In the genomic region with DNA sequence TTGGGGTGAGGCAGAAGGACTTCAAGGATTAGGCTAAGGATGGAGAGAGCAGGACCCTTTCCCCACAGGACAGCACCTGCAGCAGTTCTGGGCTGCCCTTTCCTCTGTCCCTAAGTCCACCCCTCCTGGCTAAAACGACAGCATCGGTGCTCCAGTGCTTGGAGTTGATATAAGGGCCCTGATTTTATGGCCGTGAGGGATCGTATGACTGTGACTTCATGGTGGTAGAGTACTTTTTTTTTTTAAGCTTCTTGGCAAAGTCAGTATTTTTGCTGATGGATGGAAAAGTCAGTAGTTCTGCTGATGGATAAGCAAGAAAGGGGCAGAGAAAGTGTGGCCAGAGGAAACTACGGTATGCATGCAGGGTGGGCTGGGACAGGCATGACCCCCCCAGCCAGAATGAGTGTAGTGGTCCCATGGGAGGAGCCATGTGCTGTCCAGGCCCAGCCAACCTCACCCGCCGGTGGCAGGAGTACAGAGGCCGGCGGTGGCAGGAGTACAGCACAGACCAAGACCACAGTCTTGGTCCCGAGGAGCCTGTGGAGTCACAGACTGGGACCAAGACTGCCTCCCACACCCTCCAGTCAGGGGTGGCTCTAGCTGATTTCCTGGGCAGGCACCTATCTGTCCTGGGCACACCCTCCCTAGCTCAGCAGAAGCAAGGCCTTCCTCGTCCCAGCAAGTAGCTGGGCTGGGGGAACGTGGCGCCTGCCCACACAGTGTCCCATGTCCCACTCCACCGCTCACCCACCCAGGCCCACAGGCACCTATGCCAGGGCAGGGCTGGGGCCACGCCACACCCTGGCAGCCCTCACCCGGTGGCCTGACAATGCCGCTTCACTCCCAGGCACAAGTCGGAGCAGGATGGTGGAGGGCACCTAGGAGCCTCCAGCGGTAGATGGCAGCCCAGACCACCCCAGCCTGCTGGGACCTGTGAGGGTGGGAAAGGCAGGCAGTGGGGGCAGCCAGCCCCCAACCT, we compare ENCODE assay signal across 1 cellular context.
TF ChIP-seq lines count a peak whose summit lies in the region.

No MANE protein-coding gene starts in this region.

TF ChIP-seq in HepG2, 621 proteins besides CTCF, POLR2A, EP300 and RAD21:
- TF ChIP-seq MAFF (IDR thresholded peaks at IDR 0.05; ENCODE audit: low read depth, low read length): peak; percentile 44; the same call in 1 of the 2 replicates
- TF ChIP-seq, protein P1, sequence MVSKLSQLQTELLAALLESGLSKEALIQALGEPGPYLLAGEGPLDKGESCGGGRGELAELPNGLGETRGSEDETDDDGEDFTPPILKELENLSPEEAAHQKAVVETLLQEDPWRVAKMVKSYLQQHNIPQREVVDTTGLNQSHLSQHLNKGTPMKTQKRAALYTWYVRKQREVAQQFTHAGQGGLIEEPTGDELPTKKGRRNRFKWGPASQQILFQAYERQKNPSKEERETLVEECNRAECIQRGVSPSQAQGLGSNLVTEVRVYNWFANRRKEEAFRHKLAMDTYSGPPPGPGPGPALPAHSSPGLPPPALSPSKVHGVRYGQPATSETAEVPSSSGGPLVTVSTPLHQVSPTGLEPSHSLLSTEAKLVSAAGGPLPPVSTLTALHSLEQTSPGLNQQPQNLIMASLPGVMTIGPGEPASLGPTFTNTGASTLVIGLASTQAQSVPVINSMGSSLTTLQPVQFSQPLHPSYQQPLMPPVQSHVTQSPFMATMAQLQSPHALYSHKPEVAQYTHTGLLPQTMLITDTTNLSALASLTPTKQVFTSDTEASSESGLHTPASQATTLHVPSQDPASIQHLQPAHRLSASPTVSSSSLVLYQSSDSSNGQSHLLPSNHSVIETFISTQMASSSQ (IDR thresholded peaks at IDR 0.05; ENCODE audit: low read depth): no peak
- TF ChIP-seq, protein P1 (CRISPR knock-in tag; IDR thresholded peaks at IDR 0.05; ENCODE audit: borderline replicate concordance): no peak
- TF ChIP-seq MAFK (conservative IDR thresholded peaks at IDR 0.05 in 1 of 2, IDR thresholded peaks at IDR 0.05 in 1 of 2; ENCODE audit: low read length in 2 of 2): peak; percentile 5 to 58; a peak in 2 of 4 replicates
